ENCODE assay signal across 1 cellular context in genomic region chr1:143720087-143721023, GRCh38.
A peak's percentile ranks its signal among the peaks of the same experiment; 100 is the strongest.
TF ChIP-seq lines count a peak whose summit lies in the region.

No MANE protein-coding gene starts in this region.

TF ChIP-seq in K562, 482 proteins besides CTCF, POLR2A, EP300 and RAD21 (continued from another document and continues in another):
- TF ChIP-seq TSHZ1 (CRISPR knock-in tag; IDR thresholded peaks at IDR 0.05), result no peak
- TF ChIP-seq HOMEZ (CRISPR knock-in tag; IDR thresholded peaks at IDR 0.05), result no peak
- peak; percentile 91 for TF ChIP-seq SUPT5H (IDR thresholded peaks at IDR 0.05)
- no peak for TF ChIP-seq NFXL1 (CRISPR knock-in tag; IDR thresholded peaks at IDR 0.05)
- no peak for TF ChIP-seq RFX5 (IDR thresholded peaks at IDR 0.05; ENCODE audit: low read depth, low read length)
- TF ChIP-seq SREBF1 (IDR thresholded peaks at IDR 0.05; ENCODE audit: borderline replicate concordance, low read depth, low read length), result no peak
- TF ChIP-seq MTA2 (IDR thresholded peaks at IDR 0.05; ENCODE audit: low read depth), result no peak
- no peak for TF ChIP-seq CCAR2 (IDR thresholded peaks at IDR 0.05; ENCODE audit: low read depth, low read length)
- TF ChIP-seq, protein P1, sequence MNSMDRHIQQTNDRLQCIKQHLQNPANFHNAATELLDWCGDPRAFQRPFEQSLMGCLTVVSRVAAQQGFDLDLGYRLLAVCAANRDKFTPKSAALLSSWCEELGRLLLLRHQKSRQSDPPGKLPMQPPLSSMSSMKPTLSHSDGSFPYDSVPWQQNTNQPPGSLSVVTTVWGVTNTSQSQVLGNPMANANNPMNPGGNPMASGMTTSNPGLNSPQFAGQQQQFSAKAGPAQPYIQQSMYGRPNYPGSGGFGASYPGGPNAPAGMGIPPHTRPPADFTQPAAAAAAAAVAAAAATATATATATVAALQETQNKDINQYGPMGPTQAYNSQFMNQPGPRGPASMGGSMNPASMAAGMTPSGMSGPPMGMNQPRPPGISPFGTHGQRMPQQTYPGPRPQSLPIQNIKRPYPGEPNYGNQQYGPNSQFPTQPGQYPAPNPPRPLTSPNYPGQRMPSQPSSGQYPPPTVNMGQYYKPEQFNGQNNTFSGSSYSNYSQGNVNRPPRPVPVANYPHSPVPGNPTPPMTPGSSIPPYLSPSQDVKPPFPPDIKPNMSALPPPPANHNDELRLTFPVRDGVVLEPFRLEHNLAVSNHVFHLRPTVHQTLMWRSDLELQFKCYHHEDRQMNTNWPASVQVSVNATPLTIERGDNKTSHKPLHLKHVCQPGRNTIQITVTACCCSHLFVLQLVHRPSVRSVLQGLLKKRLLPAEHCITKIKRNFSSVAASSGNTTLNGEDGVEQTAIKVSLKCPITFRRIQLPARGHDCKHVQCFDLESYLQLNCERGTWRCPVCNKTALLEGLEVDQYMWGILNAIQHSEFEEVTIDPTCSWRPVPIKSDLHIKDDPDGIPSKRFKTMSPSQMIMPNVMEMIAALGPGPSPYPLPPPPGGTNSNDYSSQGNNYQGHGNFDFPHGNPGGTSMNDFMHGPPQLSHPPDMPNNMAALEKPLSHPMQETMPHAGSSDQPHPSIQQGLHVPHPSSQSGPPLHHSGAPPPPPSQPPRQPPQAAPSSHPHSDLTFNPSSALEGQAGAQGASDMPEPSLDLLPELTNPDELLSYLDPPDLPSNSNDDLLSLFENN (IDR thresholded peaks at IDR 0.05; ENCODE audit: low read depth in 2 of 2, low read length in 2 of 2), result peak in 1 of 2 experiments; percentile 93; a peak in 2 of 4 replicates
- TF ChIP-seq ILF3 (IDR thresholded peaks at IDR 0.05; ENCODE audit: borderline replicate concordance), result peak; percentile 93
- TF ChIP-seq, protein P2, sequence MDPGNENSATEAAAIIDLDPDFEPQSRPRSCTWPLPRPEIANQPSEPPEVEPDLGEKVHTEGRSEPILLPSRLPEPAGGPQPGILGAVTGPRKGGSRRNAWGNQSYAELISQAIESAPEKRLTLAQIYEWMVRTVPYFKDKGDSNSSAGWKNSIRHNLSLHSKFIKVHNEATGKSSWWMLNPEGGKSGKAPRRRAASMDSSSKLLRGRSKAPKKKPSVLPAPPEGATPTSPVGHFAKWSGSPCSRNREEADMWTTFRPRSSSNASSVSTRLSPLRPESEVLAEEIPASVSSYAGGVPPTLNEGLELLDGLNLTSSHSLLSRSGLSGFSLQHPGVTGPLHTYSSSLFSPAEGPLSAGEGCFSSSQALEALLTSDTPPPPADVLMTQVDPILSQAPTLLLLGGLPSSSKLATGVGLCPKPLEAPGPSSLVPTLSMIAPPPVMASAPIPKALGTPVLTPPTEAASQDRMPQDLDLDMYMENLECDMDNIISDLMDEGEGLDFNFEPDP (CRISPR knock-in tag; IDR thresholded peaks at IDR 0.05), result peak; percentile 27; the same call in 1 of the 2 replicates
- TF ChIP-seq ZBTB2 (IDR thresholded peaks at IDR 0.05), result no peak
- TF ChIP-seq TCF7L2 (IDR thresholded peaks at IDR 0.05; ENCODE audit: low read depth, low read length), result no peak
- no peak for TF ChIP-seq FOXA1 (IDR thresholded peaks at IDR 0.05; ENCODE audit: borderline replicate concordance)
- TF ChIP-seq, protein P3, sequence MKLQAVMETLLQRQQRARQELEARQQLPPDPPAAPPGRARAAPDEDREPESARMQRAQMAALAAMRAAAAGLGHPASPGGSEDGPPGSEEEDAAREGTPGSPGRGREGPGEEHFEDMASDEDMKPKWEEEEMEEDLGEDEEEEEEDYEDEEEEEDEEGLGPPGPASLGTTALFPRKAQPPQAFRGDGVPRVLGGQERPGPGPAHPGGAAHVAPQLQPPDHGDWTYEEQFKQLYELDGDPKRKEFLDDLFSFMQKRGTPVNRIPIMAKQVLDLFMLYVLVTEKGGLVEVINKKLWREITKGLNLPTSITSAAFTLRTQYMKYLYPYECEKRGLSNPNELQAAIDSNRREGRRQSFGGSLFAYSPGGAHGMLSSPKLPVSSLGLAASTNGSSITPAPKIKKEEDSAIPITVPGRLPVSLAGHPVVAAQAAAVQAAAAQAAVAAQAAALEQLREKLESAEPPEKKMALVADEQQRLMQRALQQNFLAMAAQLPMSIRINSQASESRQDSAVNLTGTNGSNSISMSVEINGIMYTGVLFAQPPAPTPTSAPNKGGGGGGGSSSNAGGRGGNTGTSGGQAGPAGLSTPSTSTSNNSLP (IDR thresholded peaks at IDR 0.05; ENCODE audit: borderline replicate concordance, low read depth, low read length), result no peak
- TF ChIP-seq ADNP (tag; IDR thresholded peaks at IDR 0.05), result no peak
- TF ChIP-seq NBN (IDR thresholded peaks at IDR 0.05; ENCODE audit: low read depth), result no peak; the same call in 1 of the 2 replicates
- TF ChIP-seq, protein P4, sequence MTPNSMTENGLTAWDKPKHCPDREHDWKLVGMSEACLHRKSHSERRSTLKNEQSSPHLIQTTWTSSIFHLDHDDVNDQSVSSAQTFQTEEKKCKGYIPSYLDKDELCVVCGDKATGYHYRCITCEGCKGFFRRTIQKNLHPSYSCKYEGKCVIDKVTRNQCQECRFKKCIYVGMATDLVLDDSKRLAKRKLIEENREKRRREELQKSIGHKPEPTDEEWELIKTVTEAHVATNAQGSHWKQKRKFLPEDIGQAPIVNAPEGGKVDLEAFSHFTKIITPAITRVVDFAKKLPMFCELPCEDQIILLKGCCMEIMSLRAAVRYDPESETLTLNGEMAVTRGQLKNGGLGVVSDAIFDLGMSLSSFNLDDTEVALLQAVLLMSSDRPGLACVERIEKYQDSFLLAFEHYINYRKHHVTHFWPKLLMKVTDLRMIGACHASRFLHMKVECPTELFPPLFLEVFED (CRISPR knock-in tag; conservative IDR thresholded peaks at IDR 0.05), result peak; percentile 99
- TF ChIP-seq ETV5 (CRISPR knock-in tag; IDR thresholded peaks at IDR 0.05; ENCODE audit: low read depth), result no peak
- TF ChIP-seq PHTF2 (CRISPR knock-in tag; IDR thresholded peaks at IDR 0.05), result no peak
- TF ChIP-seq MTF1 (CRISPR knock-in tag; IDR thresholded peaks at IDR 0.05; ENCODE audit: borderline replicate concordance), result no peak
- peak; percentile 61 for TF ChIP-seq ARHGAP35 (IDR thresholded peaks at IDR 0.05; ENCODE audit: partially characterized antibody)
- no peak for TF ChIP-seq SAP30 (IDR thresholded peaks at IDR 0.05; ENCODE audit: borderline replicate concordance, insufficient read depth, low read depth, low read length, poor library complexity, severe bottlenecking)
- peak; percentile 72 for TF ChIP-seq CREB1 (IDR thresholded peaks at IDR 0.05)
- peak; percentile 79 for TF ChIP-seq CREB1 (CRISPR knock-in tag; IDR thresholded peaks at IDR 0.05)
- TF ChIP-seq, protein P5, sequence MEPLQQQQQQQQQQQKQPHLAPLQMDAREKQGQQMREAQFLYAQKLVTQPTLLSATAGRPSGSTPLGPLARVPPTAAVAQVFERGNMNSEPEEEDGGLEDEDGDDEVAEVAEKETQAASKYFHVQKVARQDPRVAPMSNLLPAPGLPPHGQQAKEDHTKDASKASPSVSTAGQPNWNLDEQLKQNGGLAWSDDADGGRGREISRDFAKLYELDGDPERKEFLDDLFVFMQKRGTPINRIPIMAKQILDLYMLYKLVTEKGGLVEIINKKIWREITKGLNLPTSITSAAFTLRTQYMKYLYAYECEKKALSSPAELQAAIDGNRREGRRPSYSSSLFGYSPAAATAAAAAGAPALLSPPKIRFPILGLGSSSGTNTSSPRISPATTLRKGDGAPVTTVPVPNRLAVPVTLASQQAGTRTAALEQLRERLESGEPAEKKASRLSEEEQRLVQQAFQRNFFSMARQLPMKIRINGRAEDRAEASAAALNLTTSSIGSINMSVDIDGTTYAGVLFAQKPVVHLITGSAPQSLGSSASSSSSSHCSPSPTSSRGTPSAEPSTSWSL (CRISPR knock-in tag; IDR thresholded peaks at IDR 0.05; ENCODE audit: borderline replicate concordance), result no peak
- TF ChIP-seq ESRRB (CRISPR knock-in tag; IDR thresholded peaks at IDR 0.05; ENCODE audit: borderline replicate concordance), result 0 out of 2 replicates have a peak, but pooled peaks have one; percentile 75
- TF ChIP-seq RBM39 (optimal IDR thresholded peaks at IDR 0.05; ENCODE audit: low read depth, low read length), result no peak
- no peak for TF ChIP-seq ZNF589 (CRISPR knock-in tag; IDR thresholded peaks at IDR 0.05; ENCODE audit: low read depth)
- TF ChIP-seq NFE2L1 (tag; IDR thresholded peaks at IDR 0.05; ENCODE audit: borderline replicate concordance, low read depth), result no peak
- TF ChIP-seq ETS1 (conservative IDR thresholded peaks at IDR 0.05; ENCODE audit: control insufficient read depth, low read depth, low read length), result no peak; the same call in 1 of the 2 replicates
- TF ChIP-seq NR1H2 (CRISPR knock-in tag; IDR thresholded peaks at IDR 0.05), result no peak
- no peak for TF ChIP-seq BDP1 (IDR thresholded peaks at IDR 0.05; ENCODE audit: insufficient read depth, insufficient read length)
- TF ChIP-seq ZNF436 (CRISPR knock-in tag; IDR thresholded peaks at IDR 0.05), result no peak
- TF ChIP-seq IRF1 (CRISPR knock-in tag; IDR thresholded peaks at IDR 0.05; ENCODE audit: borderline replicate concordance), result no peak
- TF ChIP-seq ZNF395 (CRISPR knock-in tag; IDR thresholded peaks at IDR 0.05), result peak; percentile 72
- TF ChIP-seq ZNF408 (CRISPR knock-in tag; IDR thresholded peaks at IDR 0.05; ENCODE audit: low read depth), result no peak
- 0 out of 2 replicates have a peak, but pooled peaks have one; percentile 13 for TF ChIP-seq BCOR (IDR thresholded peaks at IDR 0.05)
